7 cellular contexts compared by ENCODE assay signal in genomic region chr12:100154472-100155247, GRCh38. TPM values are rescaled to one million over a fixed set of nuclear protein-coding genes. Genes with fewer than 3 reads are reported as not detected.
A peak's percentile ranks its signal among the peaks of the same experiment; 100 is the strongest.
DNase-seq lines count a peak whose midpoint lies in the region; ATAC-seq and TF ChIP-seq lines count a peak whose summit lies in the region.

No MANE protein-coding gene starts in this region.

- H3K14ac ChIP-seq in H9 (ENCODE audit: insufficient read depth, low read length): no peak overlapping the region

- H3K36me3 Mint-ChIP-seq in H9 (ENCODE audit: insufficient read depth in 1 of 3, low read depth in 3 of 3): peaks cover 4 to 19% (median 11%) of the 10 kb centered on the region in 3 experiments; a peak in 6 of 7 replicates

- WGBS in H9 (ENCODE audit: extremely low coverage, insufficient read length, low lambda C conversion rate): no CpG with 5 or more reads among the region's 15 CpGs

- H2BK5ac ChIP-seq in H9 (ENCODE audit: insufficient read length, low read length): no peak overlapping the region

- H3K56ac ChIP-seq in H9 (ENCODE audit: insufficient read length, low read depth, low read length): no peak overlapping the region

- ATAC-seq in lower lobe of right lung: peak; percentile 59 to 68

- no peaks in the 10 kb centered on the region for H3K79me1 ChIP-seq in H9 (ENCODE audit: insufficient read depth, low read depth, low read length, poor library complexity, severe bottlenecking)

- no peaks in the 10 kb centered on the region for H3K9me3 ChIP-seq in H9 (ENCODE audit: control insufficient read depth, low read depth, low read length)
- H3K9me3 ChIP-seq in lower lobe of right lung: no peaks in the 10 kb centered on the region

- H2AK5ac ChIP-seq in H9 (ENCODE audit: insufficient read length, low read length): no peak overlapping the region

- no peak overlapping the region for H2BK12ac ChIP-seq in H9 (ENCODE audit: insufficient read length, low read depth, low read length)

- TF ChIP-seq CTCF in GM12874 (IDR thresholded peaks at IDR 0.05; ENCODE audit: insufficient read depth, low read depth, low read length): peak; percentile 94
- peak; percentile 95 for TF ChIP-seq CTCF in H9 (conservative IDR thresholded peaks at IDR 0.05)
- TF ChIP-seq CTCF in NB4 (IDR thresholded peaks at IDR 0.05; ENCODE audit: low read depth, low read length): peak; percentile 99
- TF ChIP-seq CTCF in choroid plexus epithelial cell (conservative IDR thresholded peaks at IDR 0.05; ENCODE audit: low read depth, low read length): peak; percentile 89
- peak; percentile 85 for TF ChIP-seq CTCF in lower lobe of right lung (IDR thresholded peaks at IDR 0.05)

- H3K4me2 ChIP-seq in H9 (ENCODE audit: insufficient read depth, insufficient read length, low read length): no peak overlapping the region

- no peak overlapping the region for H2BK15ac ChIP-seq in H9 (ENCODE audit: low read depth, low read length)

- no peak overlapping the region for H2BK120ac ChIP-seq in H9 (ENCODE audit: low read depth, low read length, poor library complexity, severe bottlenecking)

- intact Hi-C loops in lower lobe of right lung (cut with DNase I): loop anchor here (10.0 kb wide), 1 partner anchor 60 kb away; no protein-coding TSS in a partner anchor

- no peak overlapping the region for H4K91ac ChIP-seq in H9 (ENCODE audit: insufficient read length, low read depth, low read length)

- no peak overlapping the region; a peak in 1 of 5 replicates for H3K4me3 Mint-ChIP-seq in H9

- H3K4me1 ChIP-seq in H9 (ENCODE audit: insufficient read depth, low read length) (peaks cover 4% of the 10 kb centered on the region; the same call in 1 of the 2 replicates), lower lobe of right lung (no peaks in the 10 kb centered on the region)

- H4K8ac ChIP-seq in H9 (replicated peaks; ENCODE audit: insufficient read length, low read depth, low read length): no peak overlapping the region

- peaks cover 34 to 42% of the 10 kb centered on the region in 2 experiments for H3K4me1 Mint-ChIP-seq in H9

- no peak for TF ChIP-seq POLR2A in NB4 (IDR thresholded peaks at IDR 0.05; ENCODE audit: extremely low read depth, insufficient read length)

- H4K5ac ChIP-seq in H9 (ENCODE audit: insufficient read length, low read depth, low read length): no peak overlapping the region

- no peak overlapping the region for H2BK20ac ChIP-seq in H9 (ENCODE audit: low read depth, low read length, poor library complexity, severe bottlenecking)

- H3K27me3 Mint-ChIP-seq in H9 (ENCODE audit: low read depth): no peaks in the 10 kb centered on the region

- no peak overlapping the region for H3K9ac ChIP-seq in H9 (ENCODE audit: extremely low read depth, insufficient read length, low read length)

- H3K27me3 ChIP-seq in H9 (ENCODE audit: insufficient read depth, low read length) (no peaks in the 10 kb centered on the region), lower lobe of right lung (ENCODE audit: low read depth) (no peaks in the 10 kb centered on the region)

- no peak overlapping the region for H3K18ac ChIP-seq in H9 (ENCODE audit: insufficient read length, low read depth, low read length)

- H3K9me3 Mint-ChIP-seq in H9: peaks cover 6 to 12% of the 10 kb centered on the region in 2 experiments

- no peak overlapping the region for H3K4ac ChIP-seq in H9 (ENCODE audit: low read depth, low read length)

- no peak overlapping the region for H3K27ac ChIP-seq in H9 (ENCODE audit: insufficient read length, low read depth, low read length)
- H3K27ac ChIP-seq in lower lobe of right lung: no peak overlapping the region

- no peak overlapping the region for H3T11ph ChIP-seq in H9 (ENCODE audit: low read length)

- no peaks in the 10 kb centered on the region for H4K20me1 ChIP-seq in H9 (ENCODE audit: control insufficient read depth, insufficient read depth, insufficient read length)

- no peaks in the 10 kb centered on the region for H3K23me2 ChIP-seq in H9 (ENCODE audit: insufficient read length, low read depth, low read length, poor library complexity, severe bottlenecking)

- H3K23ac ChIP-seq in H9 (ENCODE audit: insufficient read length, low read depth, low read length): no peak overlapping the region

- H3K27ac Mint-ChIP-seq in H9: peak overlapping the region; percentile 29 to 81 (median 75); a peak in 4 of 7 replicates

- H3K79me2 ChIP-seq in H9 (ENCODE audit: insufficient read depth, low read length): no peaks in the 10 kb centered on the region

- H3K4me3 ChIP-seq in NB4 (ENCODE audit: low read depth, low read length) (no peak overlapping the region), choroid plexus epithelial cell (ENCODE audit: low read depth, low read length) (no peak overlapping the region), lower lobe of right lung (no peak overlapping the region)

- DNase-seq in H9 (peak; percentile 97), NB4 (ENCODE audit: low read depth) (peak; percentile 82), choroid plexus epithelial cell (ENCODE audit: low read depth) (peak; percentile 70), lower lobe of right lung (peak; percentile 84)
- peak; percentile 56 for DNase-seq in activated CD4-positive, alpha-beta T cell treated with anti-CD3 and anti-CD28 coated beads for 1 hour
- DNase-seq in stimulated activated CD8-positive, alpha-beta memory T cell treated with anti-CD3 and anti-CD28 coated beads, Interleukin-15, amount 100 ng/mL, for 48 hours (ENCODE audit: low read depth in 2 of 2): peak; percentile 56 to 59

- H3K36me3 ChIP-seq in lower lobe of right lung: no peaks in the 10 kb centered on the region

- H2AFZ ChIP-seq in H9 (ENCODE audit: low read length): no peak overlapping the region

RNA-seq across cellular contexts. Expression of gene BLTP3B, which starts 12.0 kb away (rescaled TPM):
- 20.7 and 23.9 TPM in 2 replicates for total RNA-seq in H9 (2021)
- 24.2 TPM for total RNA-seq in lower lobe of right lung

RNA-seq across cellular contexts. Expression of gene ACTR6, which starts 46.0 kb away (rescaled TPM):
- total RNA-seq in H9 (2021): 34.9 and 36.5 TPM in 2 replicates
- total RNA-seq in lower lobe of right lung: 23.8 TPM
